8 cellular contexts compared by ENCODE assay signal in the genomic region with DNA sequence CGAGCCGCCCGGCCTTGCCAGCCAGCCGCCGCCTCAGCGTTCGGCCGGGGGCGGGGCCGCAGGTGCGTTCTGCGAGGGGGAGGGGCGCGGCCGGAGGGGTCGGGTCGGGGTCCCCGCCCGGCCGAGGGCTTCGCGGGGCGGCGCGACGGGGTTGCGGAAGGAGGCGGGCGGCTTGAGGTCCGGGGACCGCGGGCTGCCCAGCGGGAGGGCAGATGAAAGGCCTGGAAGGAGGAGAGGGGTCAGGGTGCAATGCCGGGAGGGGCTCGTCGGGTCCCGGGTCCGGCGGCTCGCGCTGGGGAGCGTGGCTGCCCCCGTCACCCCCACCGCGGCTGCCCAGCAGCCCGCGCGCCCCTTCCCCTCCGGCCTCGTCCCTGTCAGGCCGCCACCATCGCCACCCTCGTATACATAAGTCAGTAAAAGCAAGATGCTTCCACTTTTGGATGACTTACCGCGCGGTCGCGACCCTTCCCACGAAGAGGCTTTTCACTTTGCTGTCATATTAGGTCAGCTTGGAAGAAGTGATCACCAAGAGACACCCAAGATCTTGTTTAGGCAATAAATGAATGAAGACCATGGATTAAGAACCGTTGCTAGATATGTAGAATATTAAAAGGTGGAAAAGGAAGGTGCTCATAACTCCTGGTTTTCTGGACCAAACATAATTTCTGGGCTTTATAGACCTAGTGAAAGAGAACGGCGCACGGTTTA. TPM values are rescaled to one million over a fixed set of nuclear protein-coding genes. Genes with fewer than 3 reads are reported as not detected.
DNase-seq lines count a peak whose midpoint lies in the region; ATAC-seq and TF ChIP-seq lines count a peak whose summit lies in the region.

No MANE protein-coding gene starts in this region.

- H3K4me2 ChIP-seq in OCI-LY3 (ENCODE audit: low read length), result peak overlapping the region; percentile 90

- H3K79me2 ChIP-seq in OCI-LY3 (ENCODE audit: low read length), result peaks cover 66% of the 10 kb centered on the region

- peaks cover 5% of the 10 kb centered on the region; the same call in 1 of the 2 replicates for H3K27me3 ChIP-seq in OCI-LY3 (ENCODE audit: low read depth, low read length)

- H2AFZ ChIP-seq in OCI-LY3 (ENCODE audit: low read depth, low read length), result 0 out of 2 replicates have a peak overlapping the region, but pooled peaks have one; percentile 15

- ATAC-seq in GM18520 (IDR thresholded peaks at IDR 0.05; ENCODE audit: unreplicated experiment) (peak; percentile 11), HG02571 (IDR thresholded peaks at IDR 0.05; ENCODE audit: unreplicated experiment) (peak; percentile 6), mucosa of descending colon (peak; percentile 7), GM18858 (IDR thresholded peaks at IDR 0.05; ENCODE audit: unreplicated experiment) (no peak)

- H3K27ac ChIP-seq in OCI-LY3 (ENCODE audit: low read length), result peak overlapping the region; percentile 94
- peak overlapping the region; percentile 93 to 94 for H3K27ac ChIP-seq in coronary artery

- H3K9ac ChIP-seq in OCI-LY3 (ENCODE audit: low read length), result peak overlapping the region; percentile 100

- H4K20me1 ChIP-seq in OCI-LY3 (ENCODE audit: insufficient read depth, low read length), result peaks cover 25% of the 10 kb centered on the region

- intact Hi-C loops in mucosa of descending colon (cut with DNase I, micrococcal nuclease), result no loop called here

- no peaks in the 10 kb centered on the region for H3K9me3 ChIP-seq in OCI-LY3 (ENCODE audit: insufficient read depth, low read length)
- H3K9me3 ChIP-seq in mucosa of descending colon, result no peaks in the 10 kb centered on the region

- peak overlapping the region; percentile 96 for H3K4me3 ChIP-seq in OCI-LY3 (ENCODE audit: low read length)
- H3K4me3 ChIP-seq in coronary artery, result peak overlapping the region; percentile 86
- peak overlapping the region; percentile 82 for H3K4me3 ChIP-seq in mucosa of descending colon

- H3K4me1 ChIP-seq in OCI-LY3 (ENCODE audit: low read length) (peaks cover 28% of the 10 kb centered on the region), mucosa of descending colon (ENCODE audit: low read depth) (peaks cover 12% of the 10 kb centered on the region)

- DNase-seq in coronary artery (ENCODE audit: low spot score) (no peak), mucosa of descending colon (peak in 1 of 3 donors; percentile 44), AG08396 (ENCODE audit: low spot score) (no peak), midbrain (lab: John Stamatoyannopoulos, UW) (no peak)

- TF ChIP-seq CTCF in OCI-LY3 (IDR thresholded peaks at IDR 0.05; ENCODE audit: low read depth, low read length), result no peak
- no peak for TF ChIP-seq CTCF in coronary artery (IDR thresholded peaks at IDR 0.05)
- no peak for TF ChIP-seq CTCF in mucosa of descending colon (IDR thresholded peaks at IDR 0.05)

- H3K36me3 ChIP-seq in OCI-LY3 (replicated peaks; ENCODE audit: low read depth, low read length) (peaks cover 10% of the 10 kb centered on the region), mucosa of descending colon (ENCODE audit: low read depth) (no peaks in the 10 kb centered on the region)

RNA-seq across cellular contexts. Expression of gene ANP32A, which starts 0.6 kb away (rescaled TPM):
- 100 to 1,000 TPM; 101 to 113 (median 109) TPM for total RNA-seq in mucosa of descending colon
